ENCODE assay signal across 9 cellular contexts in genomic region chr6:158666637-158667359, GRCh38. TPM values are rescaled to one million over a fixed set of nuclear protein-coding genes. Genes with fewer than 3 reads are reported as not detected.
DNase-seq lines count a peak whose midpoint lies in the region; ATAC-seq, FAIRE-seq and TF ChIP-seq lines count a peak whose summit lies in the region.
"Had no signal": no experiment of that assay in that cellular context is flagged by ENCODE, and none has a peak within 500 bp of the region (broad histone marks: within the 10 kb centered on the region; RNA-seq: fewer than 3 reads in every experiment).

No MANE protein-coding gene starts in this region.

- H3K27me3 ChIP-seq in GM12878 (replicated peaks in 1 of 2; ENCODE audit: control insufficient read depth in 2 of 2, insufficient read depth in 2 of 2, low read length in 1 of 2) (no peaks in the 10 kb centered on the region), lower lobe of right lung (ENCODE audit: low read depth) (no peaks in the 10 kb centered on the region)

- H3K4me3 Mint-ChIP-seq in osteocyte (ENCODE audit: unreplicated experiment), result no peak overlapping the region

- WGBS in GM12878 (ENCODE audit: insufficient coverage, insufficient replicate concordance, low lambda C conversion rate, missing lambda C conversion rate), result 66% methylated on average over 14 of the region's 14 CpGs

- POLR2A ChIA-PET in GM12878 (lab: Charles Lee), result interaction anchor here (1.2 to 2.9 kb wide), 3 partner anchors 13 to 20 kb away, joined by 3 to 13 read pairs (median 7); partner anchors contain the start of gene SYTL3

- no TSS peak for BruUV-seq in GM12878 (replicated peaks; lab: Mats Ljungman, UMichigan)

- H3K4me1 Mint-ChIP-seq in osteocyte (ENCODE audit: unreplicated experiment), result peaks cover 12% of the 10 kb centered on the region

- TF ChIP-seq RAD21 in GM12878 (IDR thresholded peaks at IDR 0.05; ENCODE audit: insufficient read depth, low read depth, low read length), result no peak

- H3K9ac ChIP-seq in GM12878 (ENCODE audit: control insufficient read depth, insufficient read depth, low read length), result no peak overlapping the region

- no peaks in the 10 kb centered on the region for H3K36me3 Mint-ChIP-seq in osteocyte (ENCODE audit: unreplicated experiment)

- no peak for TF ChIP-seq CTCF in GM12878 (IDR thresholded peaks at IDR 0.05 in 2 of 3, conservative IDR thresholded peaks at IDR 0.05 in 1 of 3; ENCODE audit: control insufficient read depth in 2 of 3, extremely low read depth in 1 of 3, insufficient read depth in 1 of 3, low read depth in 3 of 3, low read length in 3 of 3)
- TF ChIP-seq CTCF in lower lobe of right lung (IDR thresholded peaks at IDR 0.05), result no peak
- TF ChIP-seq CTCF in osteocyte (IDR thresholded peaks at IDR 0.05), result no peak

- SMC1A ChIA-PET in GM12878 (lab: Charles Lee; ENCODE audit: uncharacterized antibody, unreplicated experiment), result interaction anchor here (0.9 to 3.2 kb wide), 4 partner anchors 17 to 23 kb away, joined by 3 to 16 read pairs (median 4); partner anchors contain the start of gene SYTL3

- peaks cover 39% of the 10 kb centered on the region for H3K27me3 Mint-ChIP-seq in osteocyte (ENCODE audit: unreplicated experiment)

- in situ Hi-C loops in GM12878 (cut with MboI) (no loop called here), ACHN (cut with HindIII; ENCODE audit: low pct_ligation_motif_present, low pct_unique_long_range_greater_than_20kb, low sequenced_read_pairs) (no loop called here)

- H3K4me1 ChIP-seq in GM12878 (ENCODE audit: control insufficient read depth, insufficient read depth, low read length) (peaks cover 11% of the 10 kb centered on the region; the same call in 1 of the 2 replicates), lower lobe of right lung (peaks cover 52% of the 10 kb centered on the region)

- no peaks in the 10 kb centered on the region for H3K9me3 ChIP-seq in GM12878 (replicated peaks; ENCODE audit: control insufficient read depth, insufficient read depth, low read length)
- H3K9me3 ChIP-seq in lower lobe of right lung, result no peaks in the 10 kb centered on the region

- H2AFZ ChIP-seq in GM12878 (ENCODE audit: control insufficient read depth, low read depth, low read length), result no peak overlapping the region

- intact Hi-C loops in Right ventricle myocardium inferior (cut with DNase I) (no loop called here), cardiac septum (cut with DNase I) (no loop called here), GM12878 (cut with micrococcal nuclease; ENCODE audit: unreplicated experiment) (no loop called here), lower lobe of right lung (cut with DNase I) (no loop called here)

- peak; percentile 52 for ATAC-seq in Right ventricle myocardium inferior
- peak; percentile 77 for ATAC-seq in GM12878
- ATAC-seq in lower lobe of right lung, result peak; percentile 89 to 93
- ATAC-seq in HG03521 (IDR thresholded peaks at IDR 0.05; ENCODE audit: unreplicated experiment), result no peak

- no peaks in the 10 kb centered on the region for H3K79me2 ChIP-seq in GM12878 (ENCODE audit: control insufficient read depth, insufficient read depth, low read length)

- RAD21 ChIA-PET in GM12878 (lab: Charles Lee; ENCODE audit: unreplicated experiment), result interaction anchor here (1.0 kb wide), 1 partner anchor 22 kb away, joined by 4 read pairs; the partner anchor contains the start of gene DYNLT1

- H3K36me3 ChIP-seq in GM12878 (ENCODE audit: control insufficient read depth in 2 of 2, insufficient read depth in 2 of 2, low read length in 1 of 2), result no peaks in the 10 kb centered on the region; a peak in 2 of 4 replicates
- H3K36me3 ChIP-seq in lower lobe of right lung, result peaks cover 4% of the 10 kb centered on the region

- H4K20me1 ChIP-seq in GM12878 (ENCODE audit: control insufficient read depth, insufficient read depth), result no peaks in the 10 kb centered on the region

- no peak overlapping the region for H3K4me3 ChIP-seq in GM12878
- peak overlapping the region; percentile 26 for H3K4me3 ChIP-seq in lower lobe of right lung

- no peak overlapping the region for H3K4me2 ChIP-seq in GM12878 (ENCODE audit: control insufficient read depth, insufficient read depth)

- no peaks in the 10 kb centered on the region for H3K9me3 Mint-ChIP-seq in osteocyte (ENCODE audit: unreplicated experiment)

- peak; percentile 83 for FAIRE-seq in GM12878 (lab: Jason Lieb, UNC)

- H3K27ac ChIP-seq in GM12878 (ENCODE audit: control insufficient read depth, insufficient read depth) (no peak overlapping the region), lower lobe of right lung (peak overlapping the region; percentile 78)

- CTCF ChIA-PET in GM12878 (lab: Yijun Ruan, JAX), result interaction anchor here (0.6 to 8.8 kb wide), 7 partner anchors 17 to 454 kb away, joined by 3 to 140 read pairs (median 4); partner anchors contain the start of genes DYNLT1 and SYTL3

- no peak overlapping the region for H3K27ac Mint-ChIP-seq in osteocyte (ENCODE audit: unreplicated experiment)

- no peak for TF ChIP-seq EP300 in GM12878 (IDR thresholded peaks at IDR 0.05; ENCODE audit: borderline replicate concordance in 1 of 2, control insufficient read depth in 1 of 2, low read depth in 2 of 2, low read length in 2 of 2)

- TF ChIP-seq POLR2A in GM12878 (IDR thresholded peaks at IDR 0.05; ENCODE audit: low read depth, low read length), result no peak

- DNase-seq in Right ventricle myocardium inferior (ENCODE audit: missing footprints) (no peak), cardiac septum (ENCODE audit: low spot score) (no peak), GM12878 (ENCODE audit: low read depth, low spot score) (no peak), lower lobe of right lung (peak; percentile 84), amniotic stem cell (lab: John Stamatoyannopoulos, UW) (no peak), osteocyte (ENCODE audit: extremely low spot score, unreplicated experiment) (no peak), ACHN (no peak)
- DNase-seq: Calu3 had no signal

TF ChIP-seq in GM12878, 131 proteins besides CTCF, POLR2A, EP300 and RAD21 (continues in another document):
- TF ChIP-seq CBX3 (IDR thresholded peaks at IDR 0.05; ENCODE audit: borderline replicate concordance, low read depth) (no peak), E2F4 (IDR thresholded peaks at IDR 0.05; ENCODE audit: low read depth, low read length) (no peak)

RNA-seq across cellular contexts. Expression of gene SYTL3, which starts 16.9 kb away (rescaled TPM):
- total RNA-seq in Right ventricle myocardium inferior (10.8 TPM), cardiac septum (5.7 TPM), GM12878 (2014; rRNA removed) (9.1 and 9.4 TPM in 2 replicates), GM12878 (2014; rRNA removed; fragmentation: Illumina TruSeq; extraction: Trizol) (6.4 and 6.7 TPM in 2 replicates), GM12878 (2021) (7.1 and 8.4 TPM in 2 replicates), lower lobe of right lung (13.9 TPM), osteocyte (0.31 and 0.48 TPM in 2 replicates)
- 30.4 and 37.7 TPM in 2 replicates for total RNA-seq in GM12878 (2013; cell fraction: nucleolus; rRNA removed)
- polyA plus RNA-seq in GM12878 (2011; ENCODE audit: low read depth), result 4.8 TPM
- polyA plus RNA-seq in GM12878 (2011; rRNA removed) (12.1 and 12.9 TPM in 2 replicates), GM12878 (2014; fragmentation: Illumina TruSeq; extraction: Trizol) (8.0 and 8.3 TPM in 2 replicates), GM12878 (2014; fragmentation: Nextera tagmentation; extraction: Ambion mirVana) (1 to 10 TPM; 3.3 to 4.2 TPM), GM12878 (2014; rRNA removed) (7.1 and 7.2 TPM in 2 replicates), GM12878 (2016; fragmentation: Nextera tagmentation; extraction: Ambion mirVana) (1 to 10 TPM; 5.9 to 6.7 TPM)
- polyA plus RNA-seq in GM12878 (2011; cell fraction: cytosol; rRNA removed), result 11.7 and 15.5 TPM in 2 replicates
- 16.8 and 21.8 TPM in 2 replicates for polyA plus RNA-seq in GM12878 (2011; cell fraction: nucleus; rRNA removed)
- polyA plus RNA-seq in GM12878 (2012), result 3.7 and 6.1 TPM in 2 replicates
- 12.9 and 13.6 TPM in 2 replicates for polyA minus RNA-seq in GM12878 (2011; rRNA and poly(A)+ RNA removed)
- polyA minus RNA-seq in GM12878 (2011; cell fraction: cytosol; rRNA and poly(A)+ RNA removed), result 2.9 and 4.1 TPM in 2 replicates
- polyA minus RNA-seq in GM12878 (2011; cell fraction: nucleus; rRNA and poly(A)+ RNA removed), result 7.6 and 18.4 TPM in 2 replicates

RNA-seq across cellular contexts. Expression of gene DYNLT1, which starts 22.3 kb away (rescaled TPM):
- total RNA-seq in Right ventricle myocardium inferior (145 TPM), cardiac septum (131 TPM), GM12878 (2014; rRNA removed) (35.9 and 41.5 TPM in 2 replicates), GM12878 (2014; rRNA removed; fragmentation: Illumina TruSeq; extraction: Trizol) (33.6 and 34.0 TPM in 2 replicates), GM12878 (2021) (49.1 and 51.3 TPM in 2 replicates), lower lobe of right lung (101 TPM), osteocyte (116 and 118 TPM in 2 replicates)
- total RNA-seq in GM12878 (2013; cell fraction: nucleolus; rRNA removed), result 28.3 and 29.2 TPM in 2 replicates
- polyA plus RNA-seq in GM12878 (2011; ENCODE audit: low read depth), result 84.8 TPM
- polyA plus RNA-seq in GM12878 (2011; rRNA removed) (184 and 225 TPM in 2 replicates), GM12878 (2014; fragmentation: Illumina TruSeq; extraction: Trizol) (58.6 and 69.7 TPM in 2 replicates), GM12878 (2014; fragmentation: Nextera tagmentation; extraction: Ambion mirVana) (100 to 1,000 TPM; 246 to 298 TPM), GM12878 (2014; rRNA removed) (54.5 and 62.3 TPM in 2 replicates), GM12878 (2016; fragmentation: Nextera tagmentation; extraction: Ambion mirVana) (100 to 1,000 TPM; 116 to 119 TPM)
- polyA plus RNA-seq in GM12878 (2011; cell fraction: cytosol; rRNA removed), result 123 and 164 TPM in 2 replicates
- 71.6 and 105 TPM in 2 replicates for polyA plus RNA-seq in GM12878 (2011; cell fraction: nucleus; rRNA removed)
- 43.5 and 55.4 TPM in 2 replicates for polyA plus RNA-seq in GM12878 (2012)
- polyA minus RNA-seq in GM12878 (2011; rRNA and poly(A)+ RNA removed), result 91.6 and 112 TPM in 2 replicates
- polyA minus RNA-seq in GM12878 (2011; cell fraction: cytosol; rRNA and poly(A)+ RNA removed), result 18.4 and 19.9 TPM in 2 replicates
- 14.9 and 18.1 TPM in 2 replicates for polyA minus RNA-seq in GM12878 (2011; cell fraction: nucleus; rRNA and poly(A)+ RNA removed)
